Comparison of ENCODE assay signal across 1 cellular context in genomic region chr16:4538386-4539235, GRCh38.
A peak's percentile ranks its signal among the peaks of the same experiment; 100 is the strongest.
TF ChIP-seq lines count a peak whose summit lies in the region.

TSS of gene CDIP1 (minus strand) at chr16:4538773. CDS start at chr16:4514130, 24,643 bp downstream.

TF ChIP-seq in SK-N-SH, 30 proteins besides CTCF, POLR2A, EP300 and RAD21 (continued from another document):
- TF ChIP-seq POLR2AphosphoS5 (IDR thresholded peaks at IDR 0.05; ENCODE audit: low read depth, low read length) (peak; percentile 42; the same call in 1 of the 2 replicates), ELF1 (IDR thresholded peaks at IDR 0.05) (no peak), PBX3 (IDR thresholded peaks at IDR 0.05) (no peak; the same call in 1 of the 2 replicates), SIN3A (IDR thresholded peaks at IDR 0.05; ENCODE audit: borderline replicate concordance, low read depth, low read length) (0 out of 2 replicates have a peak, but pooled peaks have one; percentile 65), GABPA (IDR thresholded peaks at IDR 0.05; ENCODE audit: low read depth) (no peak), YY1 (IDR thresholded peaks at IDR 0.05; ENCODE audit: low read depth) (no peak), NFIC (IDR thresholded peaks at IDR 0.05; ENCODE audit: borderline replicate concordance) (peak; percentile 79), NRF1 (IDR thresholded peaks at IDR 0.05; ENCODE audit: low read depth, low read length) (no peak), JUND (IDR thresholded peaks at IDR 0.05) (no peak), TAF1 (IDR thresholded peaks at IDR 0.05; ENCODE audit: borderline replicate concordance, low read depth, low read length) (peak; percentile 17; the same call in 1 of the 2 replicates), FOXJ3 (CRISPR knock-in tag; IDR thresholded peaks at IDR 0.05) (no peak; the same call in 1 of the 2 replicates), RFX5 (IDR thresholded peaks at IDR 0.05; ENCODE audit: low read length) (no peak), IRF3 (IDR thresholded peaks at IDR 0.05; ENCODE audit: low read depth, low read length) (no peak), REST (IDR thresholded peaks at IDR 0.05; ENCODE audit: low read depth, low read length) (peak; percentile 52), GATA2 (CRISPR knock-in tag; IDR thresholded peaks at IDR 0.05) (no peak), ZBTB33 (IDR thresholded peaks at IDR 0.05; ENCODE audit: borderline replicate concordance, low read depth) (no peak), RCOR1 (IDR thresholded peaks at IDR 0.05; ENCODE audit: low read length) (peak; percentile 64; the same call in 1 of the 2 replicates), SMC3 (IDR thresholded peaks at IDR 0.05; ENCODE audit: low read depth, low read length) (no peak), MXI1 (IDR thresholded peaks at IDR 0.05; ENCODE audit: low read depth, low read length) (peak; percentile 88), TEAD4 (IDR thresholded peaks at IDR 0.05; ENCODE audit: borderline replicate concordance, insufficient read depth) (0 out of 2 replicates have a peak, but pooled peaks have one; percentile 9), TCF12 (IDR thresholded peaks at IDR 0.05) (peak; percentile 45; the same call in 1 of the 2 replicates), FOXM1 (IDR thresholded peaks at IDR 0.05; ENCODE audit: low read depth) (0 out of 2 replicates have a peak, but pooled peaks have one; percentile 21), MEF2A (IDR thresholded peaks at IDR 0.05; ENCODE audit: borderline replicate concordance, low read depth) (no peak), FOSL2 (IDR thresholded peaks at IDR 0.05; ENCODE audit: borderline replicate concordance, low read depth) (no peak)
